Comparison of ENCODE assay signal across 10 cellular contexts in the genomic region with DNA sequence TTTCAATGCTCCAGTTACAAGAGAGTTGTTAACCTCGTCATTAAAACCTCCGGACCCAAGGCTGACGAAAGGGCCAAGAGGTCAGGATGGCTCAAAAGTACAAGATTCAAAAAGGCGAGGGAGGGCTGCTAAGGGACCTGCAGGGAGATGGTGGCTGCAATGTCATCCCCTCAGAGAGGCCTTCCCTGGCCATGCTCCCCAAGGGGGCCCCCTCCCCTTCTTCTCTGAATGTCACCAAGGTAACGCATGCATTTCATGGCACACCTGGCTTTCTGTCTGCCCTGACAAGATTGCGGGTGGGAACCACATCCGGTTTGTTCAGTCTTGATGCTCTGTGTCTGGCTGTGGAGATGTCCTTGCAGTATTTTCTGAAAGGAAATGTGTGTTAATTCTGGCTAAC.
A peak's percentile ranks its signal among the peaks of the same experiment; 100 is the strongest.
DNase-seq lines count a peak whose midpoint lies in the region; ATAC-seq, FAIRE-seq and TF ChIP-seq lines count a peak whose summit lies in the region.
"Had no signal": no experiment of that assay in that cellular context is flagged by ENCODE, and none has a peak within 500 bp of the region (broad histone marks: within the 10 kb centered on the region; RNA-seq: fewer than 3 reads in every experiment).

No MANE protein-coding gene starts in this region.

- H3K27ac ChIP-seq in heart right ventricle: no peak overlapping the region
- H3K27ac ChIP-seq: psoas muscle had no signal

- H3K4me3 ChIP-seq in heart right ventricle: no peak overlapping the region
- H3K4me3 ChIP-seq: psoas muscle had no signal

- no peak overlapping the region for H3K4me3 Mint-ChIP-seq in stimulated activated effector memory CD8-positive, alpha-beta T cell treated with anti-CD3 and anti-CD28 coated beads, Interleukin-12 subunit alpha, Interleukin-12 subunit beta, amount 100 ng/mL, for 72 hours

- WGBS in heart right ventricle, 2 donors: 79% methylated on average over 7 of the region's 7 CpGs

- H3K36me3 ChIP-seq in heart right ventricle: no peaks in the 10 kb centered on the region

- H3K4me1 ChIP-seq in heart right ventricle: peaks cover 0 to 5% (median 0%) of the 10 kb centered on the region in 9 donors
- H3K4me1 ChIP-seq: psoas muscle had no signal

- peak overlapping the region; percentile 84 for H3K27ac Mint-ChIP-seq in stimulated activated effector memory CD8-positive, alpha-beta T cell treated with anti-CD3 and anti-CD28 coated beads, Interleukin-12 subunit alpha, Interleukin-12 subunit beta, amount 100 ng/mL, for 72 hours

- H3K9me3 Mint-ChIP-seq in stimulated activated effector memory CD8-positive, alpha-beta T cell treated with anti-CD3 and anti-CD28 coated beads, Interleukin-12 subunit alpha, Interleukin-12 subunit beta, amount 100 ng/mL, for 72 hours: no peaks in the 10 kb centered on the region

- peaks cover 6% of the 10 kb centered on the region for H3K36me3 Mint-ChIP-seq in stimulated activated effector memory CD8-positive, alpha-beta T cell treated with anti-CD3 and anti-CD28 coated beads, Interleukin-12 subunit alpha, Interleukin-12 subunit beta, amount 100 ng/mL, for 72 hours

- peak; percentile 75 for DNase-seq in T follicular helper cell (ENCODE audit: low read depth)
- DNase-seq in central memory CD4-positive, alpha-beta T cell: peak; percentile 86
- DNase-seq in stimulated activated effector memory CD8-positive, alpha-beta T cell treated with anti-CD3 and anti-CD28 coated beads, Interleukin-12 subunit alpha, Interleukin-12 subunit beta, amount 100 ng/mL, for 72 hours (ENCODE audit: low spot score in 2 of 2): peak in 1 of 2 donors; percentile 61
- DNase-seq in SIG-M5 treated with dmso at 0.1 percent for 504 hours (lab: John Stamatoyannopoulos, UW; ENCODE audit: unreplicated experiment): no peak
- no peak for DNase-seq in heart right ventricle
- no peak for DNase-seq in urothelium cell line (ENCODE audit: low spot score)

- peaks cover 0 to 37% (median 28%) of the 10 kb centered on the region in 7 donors for H3K27me3 ChIP-seq in heart right ventricle

- ATAC-seq in GM18868 (IDR thresholded peaks at IDR 0.05; ENCODE audit: unreplicated experiment) (peak; percentile 95), HG03045 (IDR thresholded peaks at IDR 0.05; ENCODE audit: unreplicated experiment) (peak; percentile 78), heart right ventricle (no peak)
- peak; percentile 77 for ATAC-seq in stimulated activated effector memory CD8-positive, alpha-beta T cell treated with anti-CD3 and anti-CD28 coated beads, Interleukin-12 subunit alpha, Interleukin-12 subunit beta, amount 100 ng/mL, for 72 hours
- ATAC-seq: psoas muscle had no signal

- TF ChIP-seq CTCF in heart right ventricle (IDR thresholded peaks at IDR 0.05): no peak

- H3K9me3 ChIP-seq in heart right ventricle: no peaks in the 10 kb centered on the region
- H3K9me3 ChIP-seq: psoas muscle had no signal

- FAIRE-seq in urothelium cell line (lab: Jason Lieb, UNC): no peak
- FAIRE-seq: colon had no signal

- intact Hi-C loops in heart right ventricle (cut with DNase I): no loop called here

- H3K4me1 Mint-ChIP-seq in stimulated activated effector memory CD8-positive, alpha-beta T cell treated with anti-CD3 and anti-CD28 coated beads, Interleukin-12 subunit alpha, Interleukin-12 subunit beta, amount 100 ng/mL, for 72 hours: peaks cover 26% of the 10 kb centered on the region

Comparison
In these comparisons a context has a peak if more than half of its experiments do, and no peak if none do; other contexts are left out.
1. ATAC-seq: peak in GM18868 (single experiment), HG03045 (single experiment) and stimulated activated effector memory CD8-positive, alpha-beta T cell treated with anti-CD3 and anti-CD28 coated beads, Interleukin-12 subunit alpha, Interleukin-12 subunit beta, amount 100 ng/mL, for 72 hours (single experiment); none in heart right ventricle (0 of 8).
2. DNase-seq: peak in T follicular helper cell (single experiment) and central memory CD4-positive, alpha-beta T cell (single experiment); none in SIG-M5 treated with dmso at 0.1 percent for 504 hours (single experiment), heart right ventricle (0 of 2) and urothelium cell line (single experiment).